1 cellular context compared by ENCODE assay signal in genomic region chr7:96187735-96188622, GRCh38.
TF ChIP-seq lines count a peak whose summit lies in the region.

No MANE protein-coding gene starts in this region.

TF ChIP-seq in IMR-90, 13 proteins besides CTCF, POLR2A, EP300 and RAD21 (continued from another document):
- TF ChIP-seq ELK1 (IDR thresholded peaks at IDR 0.05; ENCODE audit: borderline replicate concordance, low read depth, low read length) = no peak
- TF ChIP-seq BHLHE40 (IDR thresholded peaks at IDR 0.05; ENCODE audit: low read depth, low read length) = no peak
- TF ChIP-seq CHD1 (IDR thresholded peaks at IDR 0.05; ENCODE audit: low read depth, low read length) = no peak
- TF ChIP-seq FOS (IDR thresholded peaks at IDR 0.05; ENCODE audit: low read depth, low read length) = no peak
- no peak for TF ChIP-seq NFE2L2 (IDR thresholded peaks at IDR 0.05; ENCODE audit: low read depth, low read length)
- TF ChIP-seq MAZ (IDR thresholded peaks at IDR 0.05; ENCODE audit: borderline replicate concordance, low read depth, low read length) = no peak
- TF ChIP-seq CEBPB (IDR thresholded peaks at IDR 0.05; ENCODE audit: low read depth, low read length) = no peak
- TF ChIP-seq MAFK (IDR thresholded peaks at IDR 0.05; ENCODE audit: low read depth, low read length) = no peak
- TF ChIP-seq MXI1 (IDR thresholded peaks at IDR 0.05; ENCODE audit: borderline replicate concordance, low read depth, low read length) = no peak
- TF ChIP-seq RCOR1 (IDR thresholded peaks at IDR 0.05; ENCODE audit: insufficient replicate concordance, low read length) = no peak
